Comparison of ENCODE assay signal across 37 cellular contexts in genomic region chr3:137282871-137283270, GRCh38.
"Had no signal": no experiment of that assay in that cellular context is flagged by ENCODE, and none has a peak within 500 bp of the region (broad histone marks: within the 10 kb centered on the region; RNA-seq: fewer than 3 reads in every experiment).

No MANE protein-coding gene starts in this region.

- H3K27ac ChIP-seq: ascending aorta, cardiac muscle cell, VCaP had no signal

- H3K4me3 ChIP-seq: ascending aorta, cardiac muscle cell had no signal

- H3K36me3 ChIP-seq: ascending aorta, cardiac muscle cell had no signal

- H3K9me3 Mint-ChIP-seq: activated CD4-positive, alpha-beta memory T cell treated with anti-CD3 and anti-CD28 coated beads, Interleukin-2, amount 10 ng/mL, durations not matched to agents 7 days and 5 days; activated CD4-positive, alpha-beta T cell treated with anti-CD3 and anti-CD28 coated beads, Interleukin-2, amount 10 ng/mL, durations not matched to agents 7 days and 5 days; activated naive CD4-positive, alpha-beta T cell treated with anti-CD3 and anti-CD28 coated beads, Interleukin-2, amount 10 ng/mL, durations not matched to agents 7 days and 5 days; activated naive CD8-positive, alpha-beta T cell treated with anti-CD3 and anti-CD28 coated beads, Interleukin-2, amount 10 ng/mL, durations not matched to agents 7 days and 5 days; activated naive CD8-positive, alpha-beta T cell treated with anti-CD3 and anti-CD28 coated beads, Interleukin-2, amount 50 U/mL, for 24 hours; activated T-helper 2 cell treated with anti-CD3 and anti-CD28 coated beads, Interferon-gamma antibody, Interleukin-2, Interleukin-4, amounts not matched to agents 10 μg/mL and 5 μg/mL and 100 μg/mL, durations not matched to agents 14 hours and 24 hours and 36 hours; T-helper 1 cell treated with Interleukin-12 subunit alpha and Interleukin-12 subunit beta and Interleukin-4 antibody, amounts not matched to agents 30 μg/mL and 1 μg/mL, for 36 hours; T-helper 2 cell treated with Interferon-gamma antibody and Interleukin-4, amounts not matched to agents 5 μg/mL and 100 μg/mL, for 36 hours had no signal

- H3K4me1 ChIP-seq: ascending aorta had no signal

- ATAC-seq: activated CD4-positive, alpha-beta T cell treated with anti-CD3 and anti-CD28 coated beads for 36 hours; activated CD4-positive, CD25-positive, alpha-beta regulatory T cell treated with anti-CD3 and anti-CD28 coated beads, Interleukin-2, amount 50 U/mL, for 24 hours; activated CD8-positive, alpha-beta memory T cell treated with anti-CD3 and anti-CD28 coated beads, Interleukin-2, amount 10 ng/mL, durations not matched to agents 7 days and 5 days; activated CD8-positive, alpha-beta T cell treated with anti-CD3 and anti-CD28 coated beads, Interleukin-2, amount 10 ng/mL, durations not matched to agents 7 days and 5 days; activated naive CD8-positive, alpha-beta T cell treated with anti-CD3 and anti-CD28 coated beads, Interleukin-2, amount 50 U/mL, for 24 hours had no signal

- H3K27me3 Mint-ChIP-seq: activated B cell treated with CpG ODN at 0.5 μM for 24 hours; activated CD4-positive, alpha-beta memory T cell treated with anti-CD3 and anti-CD28 coated beads, Interleukin-2, amount 10 ng/mL, durations not matched to agents 7 days and 5 days; activated CD4-positive, alpha-beta T cell treated with anti-CD3 and anti-CD28 coated beads for 36 hours; activated CD8-positive, alpha-beta memory T cell treated with anti-CD3 and anti-CD28 coated beads, Interleukin-2, amount 10 ng/mL, durations not matched to agents 7 days and 5 days; activated naive CD4-positive, alpha-beta T cell treated with anti-CD3 and anti-CD28 coated beads, Interleukin-2, amount 10 ng/mL, durations not matched to agents 7 days and 5 days; activated naive CD4-positive, alpha-beta T cell treated with anti-CD3 and anti-CD28 coated beads, Interleukin-2, amount 50 U/mL, for 24 hours; activated naive CD8-positive, alpha-beta T cell; activated naive CD8-positive, alpha-beta T cell treated with anti-CD3 and anti-CD28 coated beads, Interleukin-2, amount 50 U/mL, for 24 hours; activated T-cell treated with anti-CD3 and anti-CD28 coated beads, Interleukin-2, amount 50 U/mL, for 24 hours; central memory CD8-positive, alpha-beta T cell had no signal

- H3K4me3 Mint-ChIP-seq: activated B cell treated with CpG ODN at 0.5 μM for 24 hours; activated CD4-positive, alpha-beta memory T cell treated with anti-CD3 and anti-CD28 coated beads, Interleukin-2, amount 10 ng/mL, durations not matched to agents 7 days and 5 days; activated CD4-positive, alpha-beta T cell treated with anti-CD3 and anti-CD28 coated beads for 36 hours; activated CD4-positive, alpha-beta T cell treated with anti-CD3 and anti-CD28 coated beads, Interleukin-2, amount 10 ng/mL, durations not matched to agents 7 days and 5 days; activated CD8-positive, alpha-beta memory T cell treated with anti-CD3 and anti-CD28 coated beads, Interleukin-2, amount 10 ng/mL, durations not matched to agents 7 days and 5 days; activated CD8-positive, alpha-beta T cell treated with anti-CD3 and anti-CD28 coated beads, Interleukin-2, amount 10 ng/mL, durations not matched to agents 7 days and 5 days; activated naive CD4-positive, alpha-beta T cell treated with anti-CD3 and anti-CD28 coated beads, Interleukin-2, amount 10 ng/mL, durations not matched to agents 7 days and 5 days; activated naive CD4-positive, alpha-beta T cell treated with anti-CD3 and anti-CD28 coated beads, Interleukin-2, amount 50 U/mL, for 24 hours; activated naive CD8-positive, alpha-beta T cell; activated naive CD8-positive, alpha-beta T cell treated with anti-CD3 and anti-CD28 coated beads, Interleukin-2, amount 10 ng/mL, durations not matched to agents 7 days and 5 days; activated naive CD8-positive, alpha-beta T cell treated with anti-CD3 and anti-CD28 coated beads, Interleukin-2, amount 50 U/mL, for 24 hours; activated T-cell treated with anti-CD3 and anti-CD28 coated beads, Interleukin-2, amount 50 U/mL, for 24 hours; brain; central memory CD8-positive, alpha-beta T cell; T-helper 1 cell treated with Interleukin-12 subunit alpha and Interleukin-12 subunit beta and Interleukin-4 antibody, amounts not matched to agents 30 μg/mL and 1 μg/mL, for 36 hours; T-helper 2 cell treated with Interferon-gamma antibody and Interleukin-4, amounts not matched to agents 5 μg/mL and 100 μg/mL, for 36 hours had no signal

- H3K27ac Mint-ChIP-seq: activated B cell treated with CpG ODN at 0.5 μM for 24 hours; activated CD4-positive, alpha-beta memory T cell treated with anti-CD3 and anti-CD28 coated beads, Interleukin-2, amount 10 ng/mL, durations not matched to agents 7 days and 5 days; activated CD4-positive, alpha-beta T cell treated with anti-CD3 and anti-CD28 coated beads for 36 hours; activated CD4-positive, alpha-beta T cell treated with anti-CD3 and anti-CD28 coated beads, Interleukin-2, amount 10 ng/mL, durations not matched to agents 7 days and 5 days; activated CD8-positive, alpha-beta memory T cell treated with anti-CD3 and anti-CD28 coated beads, Interleukin-2, amount 10 ng/mL, durations not matched to agents 7 days and 5 days; activated CD8-positive, alpha-beta T cell treated with anti-CD3 and anti-CD28 coated beads, Interleukin-2, amount 10 ng/mL, durations not matched to agents 7 days and 5 days; activated naive CD4-positive, alpha-beta T cell treated with anti-CD3 and anti-CD28 coated beads, Interleukin-2, amount 10 ng/mL, durations not matched to agents 7 days and 5 days; activated naive CD4-positive, alpha-beta T cell treated with anti-CD3 and anti-CD28 coated beads, Interleukin-2, amount 50 U/mL, for 24 hours; activated naive CD8-positive, alpha-beta T cell; activated naive CD8-positive, alpha-beta T cell treated with anti-CD3 and anti-CD28 coated beads, Interleukin-2, amount 10 ng/mL, durations not matched to agents 7 days and 5 days; activated naive CD8-positive, alpha-beta T cell treated with anti-CD3 and anti-CD28 coated beads, Interleukin-2, amount 50 U/mL, for 24 hours; activated T-cell treated with anti-CD3 and anti-CD28 coated beads, Interleukin-2, amount 50 U/mL, for 24 hours; activated T-helper 2 cell treated with anti-CD3 and anti-CD28 coated beads, Interferon-gamma antibody, Interleukin-2, Interleukin-4, amounts not matched to agents 10 μg/mL and 5 μg/mL and 100 μg/mL, durations not matched to agents 14 hours and 24 hours and 36 hours; brain; T-helper 1 cell treated with Interleukin-12 subunit alpha and Interleukin-12 subunit beta and Interleukin-4 antibody, amounts not matched to agents 30 μg/mL and 1 μg/mL, for 36 hours; T-helper 2 cell treated with Interferon-gamma antibody and Interleukin-4, amounts not matched to agents 5 μg/mL and 100 μg/mL, for 36 hours had no signal

- H3K9me3 ChIP-seq: ascending aorta had no signal

- H3K36me3 Mint-ChIP-seq: activated CD8-positive, alpha-beta memory T cell treated with anti-CD3 and anti-CD28 coated beads, Interleukin-2, amount 10 ng/mL, durations not matched to agents 7 days and 5 days; activated naive CD4-positive, alpha-beta T cell treated with anti-CD3 and anti-CD28 coated beads, Interleukin-2, amount 10 ng/mL, durations not matched to agents 7 days and 5 days; activated naive CD4-positive, alpha-beta T cell treated with anti-CD3 and anti-CD28 coated beads, Interleukin-2, amount 50 U/mL, for 24 hours; activated naive CD8-positive, alpha-beta T cell; activated naive CD8-positive, alpha-beta T cell treated with anti-CD3 and anti-CD28 coated beads, Interleukin-2, amount 10 ng/mL, durations not matched to agents 7 days and 5 days; brain had no signal

- H3K27me3 ChIP-seq: ascending aorta, cardiac muscle cell had no signal

- H3K4me1 Mint-ChIP-seq: activated B cell treated with CpG ODN at 0.5 μM for 24 hours; activated CD4-positive, alpha-beta memory T cell treated with anti-CD3 and anti-CD28 coated beads, Interleukin-2, amount 10 ng/mL, durations not matched to agents 7 days and 5 days; activated CD4-positive, alpha-beta T cell treated with anti-CD3 and anti-CD28 coated beads for 36 hours; activated CD4-positive, alpha-beta T cell treated with anti-CD3 and anti-CD28 coated beads, Interleukin-2, amount 10 ng/mL, durations not matched to agents 7 days and 5 days; activated CD8-positive, alpha-beta memory T cell treated with anti-CD3 and anti-CD28 coated beads, Interleukin-2, amount 10 ng/mL, durations not matched to agents 7 days and 5 days; activated naive CD4-positive, alpha-beta T cell treated with anti-CD3 and anti-CD28 coated beads, Interleukin-2, amount 10 ng/mL, durations not matched to agents 7 days and 5 days; activated naive CD4-positive, alpha-beta T cell treated with anti-CD3 and anti-CD28 coated beads, Interleukin-2, amount 50 U/mL, for 24 hours; activated naive CD8-positive, alpha-beta T cell treated with anti-CD3 and anti-CD28 coated beads, Interleukin-2, amount 10 ng/mL, durations not matched to agents 7 days and 5 days; activated naive CD8-positive, alpha-beta T cell treated with anti-CD3 and anti-CD28 coated beads, Interleukin-2, amount 50 U/mL, for 24 hours; brain; central memory CD8-positive, alpha-beta T cell had no signal

- DNase-seq: activated B cell treated with CpG ODN at 0.5 μM for 24 hours; activated CD4-positive, alpha-beta memory T cell treated with anti-CD3 and anti-CD28 coated beads, Interleukin-2, amount 10 ng/mL, durations not matched to agents 7 days and 5 days; activated CD4-positive, alpha-beta T cell treated with anti-CD3 and anti-CD28 coated beads for 1 hour; activated CD4-positive, alpha-beta T cell treated with anti-CD3 and anti-CD28 coated beads for 36 hours; activated CD4-positive, alpha-beta T cell treated with anti-CD3 and anti-CD28 coated beads for 48 hours; activated CD4-positive, alpha-beta T cell treated with anti-CD3 and anti-CD28 coated beads, Interleukin-2, amount 10 ng/mL, durations not matched to agents 7 days and 5 days; activated CD4-positive, alpha-beta T cell treated with anti-CD3 and anti-CD28 coated beads, Interleukin-2, amount 50 U/mL, for 48 hours; activated CD8-positive, alpha-beta memory T cell treated with anti-CD3 and anti-CD28 coated beads for 24 hours; activated CD8-positive, alpha-beta memory T cell treated with anti-CD3 and anti-CD28 coated beads, Interleukin-2, amount 10 ng/mL, durations not matched to agents 7 days and 5 days; activated CD8-positive, alpha-beta memory T cell treated with anti-CD3 and anti-CD28 coated beads, Interleukin-2, amount 50 U/mL, for 48 hours; activated CD8-positive, alpha-beta T cell treated with anti-CD3 and anti-CD28 coated beads, Interleukin-2, amount 10 ng/mL, durations not matched to agents 7 days and 5 days; activated effector memory CD4-positive, alpha-beta T cell treated with Interleukin-2 at 50 U/mL for 16 hours; activated gamma-delta T cell; activated naive CD4-positive, alpha-beta T cell treated with anti-CD3 and anti-CD28 coated beads, Interleukin-2, amount 10 ng/mL, durations not matched to agents 7 days and 5 days; activated naive CD4-positive, alpha-beta T cell treated with Interleukin-2 at 50 U/mL for 16 hours; activated naive CD8-positive, alpha-beta T cell treated with anti-CD3 and anti-CD28 coated beads, Interleukin-2, amount 10 ng/mL, durations not matched to agents 7 days and 5 days; activated naive CD8-positive, alpha-beta T cell treated with anti-CD3 and anti-CD28 coated beads, Interleukin-2, amount 50 U/mL, for 24 hours; activated T-cell treated with anti-CD3 and anti-CD28 coated beads, Interleukin-2, amount 50 U/mL, for 24 hours; activated T-cell treated with anti-CD3 and anti-CD28 coated beads, Interleukin-2, amount 50 U/mL, for 48 hours; amygdala; anterior cingulate cortex; caudate nucleus; cerebellar nuclear complex; T-helper 1 cell; T-helper 2 cell; T-helper 9 cell had no signal
